In genomic region chr15:49895337-49896223, GRCh38 we compare ENCODE assay signal across 12 cellular contexts.
DNase-seq lines count a peak whose midpoint lies in the region; ATAC-seq and TF ChIP-seq lines count a peak whose summit lies in the region.
"Had no signal": no experiment of that assay in that cellular context is flagged by ENCODE, and none has a peak within 500 bp of the region (broad histone marks: within the 10 kb centered on the region; RNA-seq: fewer than 3 reads in every experiment).

No MANE protein-coding gene starts in this region.

- H3K27ac ChIP-seq in esophagus muscularis mucosa (replicated peaks in 1 of 4) = peak overlapping the region; percentile 21 to 48 (median 34)
- peak overlapping the region; percentile 67 for H3K27ac ChIP-seq in smooth muscle cell (ENCODE audit: low read depth)

- WGBS in esophagus muscularis mucosa = 65% methylated on average over 6 of the region's 6 CpGs
- 27% methylated on average over 6 of the region's 6 CpGs for WGBS in smooth muscle cell (ENCODE audit: low lambda C conversion rate)

- H3K4me1 ChIP-seq in esophagus muscularis mucosa (peaks cover 7 to 35% (median 17%) of the 10 kb centered on the region in 4 donors), smooth muscle cell (ENCODE audit: low read depth) (peaks cover 43% of the 10 kb centered on the region)

- H3K9me3 ChIP-seq in esophagus muscularis mucosa (no peaks in the 10 kb centered on the region), smooth muscle cell (replicated peaks; ENCODE audit: low read depth) (no peaks in the 10 kb centered on the region)

- TF ChIP-seq EP300 in esophagus muscularis mucosa (IDR thresholded peaks at IDR 0.05) = no peak

- H3K27me3 ChIP-seq in esophagus muscularis mucosa = no peaks in the 10 kb centered on the region
- H3K27me3 ChIP-seq in smooth muscle cell (ENCODE audit: low read depth) = no peaks in the 10 kb centered on the region

- H3K79me2 ChIP-seq in smooth muscle cell (ENCODE audit: low read depth) = no peaks in the 10 kb centered on the region

- TF ChIP-seq CTCF in esophagus muscularis mucosa (IDR thresholded peaks at IDR 0.05) (no peak), smooth muscle cell (IDR thresholded peaks at IDR 0.05; ENCODE audit: borderline replicate concordance, insufficient read depth, poor library complexity, severe bottlenecking) (no peak)

- H3K4me3 ChIP-seq in esophagus muscularis mucosa = no peak overlapping the region
- H3K4me3 ChIP-seq in smooth muscle cell = no peak overlapping the region

- peaks cover 19% of the 10 kb centered on the region for H3F3A ChIP-seq in smooth muscle cell (ENCODE audit: low read depth)

- no peak for TF ChIP-seq POLR2A in esophagus muscularis mucosa (IDR thresholded peaks at IDR 0.05; ENCODE audit: low read depth)

- in situ Hi-C loops in ACHN (cut with HindIII; ENCODE audit: low pct_ligation_motif_present, low pct_unique_long_range_greater_than_20kb, low sequenced_read_pairs) = no loop called here

- intact Hi-C loops in esophagus muscularis mucosa (cut with DNase I) = no loop called here

- H3K9ac ChIP-seq in smooth muscle cell (ENCODE audit: low read depth) = peak overlapping the region; percentile 1

- ATAC-seq in HG03108 (IDR thresholded peaks at IDR 0.05; ENCODE audit: unreplicated experiment) = no peak
- ATAC-seq: activated T-helper 17 cell treated with anti-CD3 and anti-CD28 coated beads, Interleukin-2, amount 50 U/mL, for 72 hours; stimulated activated naive CD8-positive, alpha-beta T cell treated with anti-CD3 and anti-CD28 coated beads, Interleukin-15, amount 100 ng/mL, for 72 hours had no signal

- H3K4me2 ChIP-seq in smooth muscle cell = peak overlapping the region; percentile 52

- no peaks in the 10 kb centered on the region for H3K36me3 ChIP-seq in esophagus muscularis mucosa
- no peaks in the 10 kb centered on the region for H3K36me3 ChIP-seq in smooth muscle cell (ENCODE audit: low read depth)

- DNase-seq in LHCN-M2 (ENCODE audit: low read depth) = peak; percentile 50
- DNase-seq in esophagus muscularis mucosa (ENCODE audit: extremely low spot score) = no peak
- peak; percentile 46 for DNase-seq in medulla oblongata (ENCODE audit: extremely low spot score)
- DNase-seq in smooth muscle cell (lab: John Stamatoyannopoulos, UW; ENCODE audit: unreplicated experiment) = no peak
- no peak for DNase-seq in ACHN
- no peak for DNase-seq in NCI-H2227 treated with DMSO at 0.1 percent for 48 hours (lab: John Stamatoyannopoulos, UW)
- DNase-seq: activated CD4-positive, alpha-beta T cell treated with anti-CD3 and anti-CD28 coated beads for 1 hour; CD8-positive, alpha-beta memory T cell; stimulated activated CD4-positive, alpha-beta T cell treated with anti-CD3 and anti-CD28 coated beads, Interleukin-4, amount 100 ng/mL, for 1 hour; stimulated activated naive CD8-positive, alpha-beta T cell treated with anti-CD3 and anti-CD28 coated beads, Interleukin-15, amount 100 ng/mL, for 72 hours had no signal

- H4K20me1 ChIP-seq in smooth muscle cell (ENCODE audit: low read depth) = no peaks in the 10 kb centered on the region

- peak overlapping the region; percentile 40 for H2AFZ ChIP-seq in smooth muscle cell (ENCODE audit: low read depth)

Comparison
In these comparisons a context has a peak if more than half of its experiments do, and no peak if none do; other contexts are left out.
1. DNase-seq: peak in LHCN-M2 (single experiment) and medulla oblongata (single experiment); none in esophagus muscularis mucosa (single experiment), smooth muscle cell (single experiment), ACHN (single experiment) and NCI-H2227 treated with DMSO at 0.1 percent for 48 hours (single experiment).